11 cellular contexts compared by ENCODE assay signal in genomic region chr6:113625850-113626249, GRCh38.
DNase-seq lines count a peak whose midpoint lies in the region; ATAC-seq and TF ChIP-seq lines count a peak whose summit lies in the region.
"Had no signal": no experiment of that assay in that cellular context is flagged by ENCODE, and none has a peak within 500 bp of the region (broad histone marks: within the 10 kb centered on the region; RNA-seq: fewer than 3 reads in every experiment).

No MANE protein-coding gene starts in this region.

- no peak for DNase-seq in stimulated activated effector memory CD8-positive, alpha-beta T cell treated with anti-CD3 and anti-CD28 coated beads, Interleukin-12 subunit alpha, Interleukin-12 subunit beta, amount 100 ng/mL, for 72 hours (ENCODE audit: low spot score in 2 of 2)
- DNase-seq in activated CD4-positive, alpha-beta T cell treated with anti-CD3 and anti-CD28 coated beads, Interleukin-2, amount 10 ng/mL, durations not matched to agents 7 days and 5 days = no peak
- no peak for DNase-seq in MCF 10A (ENCODE audit: unreplicated experiment)
- no peak for DNase-seq in NK-92 (lab: John Stamatoyannopoulos, UW; ENCODE audit: unreplicated experiment)
- DNase-seq: CD8-positive, alpha-beta memory T cell; Karpas-422; NCI-H2171 treated with DMSO at 0.1 percent for 48 hours; stimulated activated CD4-positive, alpha-beta T cell treated with anti-CD3 and anti-CD28 coated beads, Interleukin-2, amount 100 ng/mL, for 48 hours had no signal

- ATAC-seq in GM19025 (IDR thresholded peaks at IDR 0.05; ENCODE audit: low read depth, unreplicated experiment) = peak; percentile 36
- peak; percentile 33 for ATAC-seq in GM21723 (IDR thresholded peaks at IDR 0.05; ENCODE audit: unreplicated experiment)
- peak; percentile 40 for ATAC-seq in HG03135 (IDR thresholded peaks at IDR 0.05; ENCODE audit: unreplicated experiment)
- ATAC-seq in stimulated activated effector memory CD8-positive, alpha-beta T cell treated with anti-CD3 and anti-CD28 coated beads, Interleukin-12 subunit alpha, Interleukin-12 subunit beta, amount 100 ng/mL, for 72 hours = peak; percentile 72

- no TSS peak for BruUV-seq in MCF 10A (replicated peaks; lab: Mats Ljungman, UMichigan)

- no peak overlapping the region for H3K27ac Mint-ChIP-seq in stimulated activated effector memory CD8-positive, alpha-beta T cell treated with anti-CD3 and anti-CD28 coated beads, Interleukin-12 subunit alpha, Interleukin-12 subunit beta, amount 100 ng/mL, for 72 hours
- no peak overlapping the region for H3K27ac Mint-ChIP-seq in activated CD4-positive, alpha-beta T cell treated with anti-CD3 and anti-CD28 coated beads, Interleukin-2, amount 10 ng/mL, durations not matched to agents 7 days and 5 days
- H3K27ac Mint-ChIP-seq in MCF 10A (ENCODE audit: low read depth, unreplicated experiment) = no peak overlapping the region

- H3K4me3 Mint-ChIP-seq in stimulated activated effector memory CD8-positive, alpha-beta T cell treated with anti-CD3 and anti-CD28 coated beads, Interleukin-12 subunit alpha, Interleukin-12 subunit beta, amount 100 ng/mL, for 72 hours = no peak overlapping the region
- H3K4me3 Mint-ChIP-seq in activated CD4-positive, alpha-beta T cell treated with anti-CD3 and anti-CD28 coated beads, Interleukin-2, amount 10 ng/mL, durations not matched to agents 7 days and 5 days = no peak overlapping the region
- no peak overlapping the region for H3K4me3 Mint-ChIP-seq in MCF 10A (ENCODE audit: unreplicated experiment)
- H3K4me3 Mint-ChIP-seq: CD8-positive, alpha-beta memory T cell had no signal

- H3K36me3 Mint-ChIP-seq in stimulated activated effector memory CD8-positive, alpha-beta T cell treated with anti-CD3 and anti-CD28 coated beads, Interleukin-12 subunit alpha, Interleukin-12 subunit beta, amount 100 ng/mL, for 72 hours = no peaks in the 10 kb centered on the region
- H3K36me3 Mint-ChIP-seq in activated CD4-positive, alpha-beta T cell treated with anti-CD3 and anti-CD28 coated beads, Interleukin-2, amount 10 ng/mL, durations not matched to agents 7 days and 5 days (ENCODE audit: low read depth) = no peaks in the 10 kb centered on the region
- no peaks in the 10 kb centered on the region for H3K36me3 Mint-ChIP-seq in MCF 10A (ENCODE audit: insufficient read depth, unreplicated experiment)
- H3K36me3 Mint-ChIP-seq: CD8-positive, alpha-beta memory T cell had no signal

- H3K27me3 Mint-ChIP-seq in activated CD4-positive, alpha-beta T cell treated with anti-CD3 and anti-CD28 coated beads, Interleukin-2, amount 10 ng/mL, durations not matched to agents 7 days and 5 days = peaks cover under 1% of the 10 kb centered on the region
- no peaks in the 10 kb centered on the region for H3K27me3 Mint-ChIP-seq in MCF 10A (ENCODE audit: insufficient read depth, unreplicated experiment)

- POLR2A ChIA-PET in activated CD4-positive, alpha-beta T cell treated with anti-CD3 and anti-CD28 coated beads, Interleukin-2, amount 10 ng/mL, durations not matched to agents 7 days and 5 days (lab: Charles Lee) = no interaction called here
- POLR2A ChIA-PET in MCF 10A (lab: Yijun Ruan, JAX) = interaction anchor here (0.5 to 0.8 kb wide), 2 partner anchors 115 to 240 kb away, joined by 3 read pairs; no protein-coding TSS in a partner anchor

- TF ChIP-seq CTCF in MCF 10A (IDR thresholded peaks at IDR 0.05; ENCODE audit: unreplicated experiment) = no peak

- intact Hi-C loops in MCF 10A (cut with micrococcal nuclease) = no loop called here

- CTCF ChIA-PET in activated CD4-positive, alpha-beta T cell treated with anti-CD3 and anti-CD28 coated beads, Interleukin-2, amount 10 ng/mL, durations not matched to agents 7 days and 5 days (lab: Charles Lee) = interaction anchor here (1.1 kb wide), 1 partner anchor 17 kb away, joined by 3 read pairs; no protein-coding TSS in a partner anchor
- CTCF ChIA-PET in MCF 10A (lab: Yijun Ruan, JAX) = interaction anchor here (0.6 to 1.6 kb wide), 2 partner anchors 148 to 230 kb away, joined by 3 to 4 read pairs; no protein-coding TSS in a partner anchor

- no peaks in the 10 kb centered on the region for H3K9me3 Mint-ChIP-seq in stimulated activated effector memory CD8-positive, alpha-beta T cell treated with anti-CD3 and anti-CD28 coated beads, Interleukin-12 subunit alpha, Interleukin-12 subunit beta, amount 100 ng/mL, for 72 hours
- H3K9me3 Mint-ChIP-seq in activated CD4-positive, alpha-beta T cell treated with anti-CD3 and anti-CD28 coated beads, Interleukin-2, amount 10 ng/mL, durations not matched to agents 7 days and 5 days = no peaks in the 10 kb centered on the region
- H3K9me3 Mint-ChIP-seq in MCF 10A (ENCODE audit: unreplicated experiment) = no peaks in the 10 kb centered on the region
- H3K9me3 Mint-ChIP-seq: CD8-positive, alpha-beta memory T cell had no signal

- H3K4me1 Mint-ChIP-seq in stimulated activated effector memory CD8-positive, alpha-beta T cell treated with anti-CD3 and anti-CD28 coated beads, Interleukin-12 subunit alpha, Interleukin-12 subunit beta, amount 100 ng/mL, for 72 hours = peaks cover 10% of the 10 kb centered on the region
- peaks cover 1% of the 10 kb centered on the region for H3K4me1 Mint-ChIP-seq in activated CD4-positive, alpha-beta T cell treated with anti-CD3 and anti-CD28 coated beads, Interleukin-2, amount 10 ng/mL, durations not matched to agents 7 days and 5 days
- H3K4me1 Mint-ChIP-seq in MCF 10A (ENCODE audit: insufficient read depth, unreplicated experiment) = peaks cover 11% of the 10 kb centered on the region
